10 cellular contexts compared by ENCODE assay signal in the genomic region with DNA sequence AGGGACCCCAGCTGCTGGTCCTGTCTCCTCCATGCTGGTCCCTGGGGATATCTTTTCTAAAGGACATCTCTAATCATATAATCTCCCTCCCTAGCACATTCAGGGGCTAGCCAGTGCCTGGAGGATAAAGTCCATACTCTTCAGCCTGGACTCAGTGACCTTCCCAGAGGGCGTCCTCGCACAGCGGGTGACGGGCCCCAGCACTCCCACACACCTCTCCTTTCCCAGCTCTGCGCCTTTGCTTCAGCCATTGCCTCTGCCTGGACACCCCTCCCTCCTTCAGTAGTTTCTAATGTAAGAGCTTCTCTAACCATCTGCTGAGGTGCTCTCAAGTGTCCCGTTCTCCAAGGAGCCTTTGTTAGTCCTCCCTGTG. TPM values are rescaled to one million over a fixed set of nuclear protein-coding genes. Genes with fewer than 3 reads are reported as not detected.
A peak's percentile ranks its signal among the peaks of the same experiment; 100 is the strongest.
DNase-seq lines count a peak whose midpoint lies in the region; ATAC-seq, FAIRE-seq and TF ChIP-seq lines count a peak whose summit lies in the region.
"Had no signal": no experiment of that assay in that cellular context is flagged by ENCODE, and none has a peak within 500 bp of the region (broad histone marks: within the 10 kb centered on the region; RNA-seq: fewer than 3 reads in every experiment).

No MANE protein-coding gene starts in this region.

- H3K4me1 Mint-ChIP-seq in neural crest cell = peaks cover 19% of the 10 kb centered on the region

- CTCF ChIA-PET in H1 (lab: Charles Lee; ENCODE audit: partially characterized antibody) = interaction anchor here (0.6 to 8.0 kb wide), 13 partner anchors 9 to 184 kb away, joined by 3 to 96 read pairs (median 4); no protein-coding TSS in a partner anchor

- TF ChIP-seq CTCF in MM.1S (IDR thresholded peaks at IDR 0.05; ENCODE audit: low read length) = no peak
- TF ChIP-seq CTCF in H1 (IDR thresholded peaks at IDR 0.05; ENCODE audit: control extremely low read depth in 1 of 3, insufficient read depth in 1 of 3, low read depth in 1 of 3, low read length in 3 of 3) = no peak
- TF ChIP-seq CTCF in neural crest cell (conservative IDR thresholded peaks at IDR 0.05) = no peak

- H3K36me3 ChIP-seq in BLaER1 treated with 17β-estradiol and CSF1 and Interleukin-3, amounts not matched to agents 10 nM and 100 nM = peaks cover 0 to 17% (median 3%) of the 10 kb centered on the region in 11 experiments; a peak in 9 of 22 replicates
- H3K36me3 ChIP-seq in MM.1S (replicated peaks; ENCODE audit: insufficient read depth, low read length) = no peaks in the 10 kb centered on the region
- no peaks in the 10 kb centered on the region for H3K36me3 ChIP-seq in H1 (ENCODE audit: control insufficient read depth in 2 of 4, insufficient read depth in 4 of 4, low read length in 3 of 4)

- no peak overlapping the region for H3K4ac ChIP-seq in H1 (replicated peaks; ENCODE audit: insufficient read length, low read depth, low read length)

- TF ChIP-seq EP300 in H1 (IDR thresholded peaks at IDR 0.05; ENCODE audit: borderline replicate concordance in 1 of 2, low read depth in 2 of 2, low read length in 2 of 2) = no peak

- H3K9me3 Mint-ChIP-seq in neural crest cell = no peaks in the 10 kb centered on the region

- no peak overlapping the region for H3K56ac ChIP-seq in H1 (replicated peaks; ENCODE audit: insufficient read length, low read depth, low read length)

- no peak overlapping the region for H2BK20ac ChIP-seq in H1 (ENCODE audit: low read length)

- no peaks in the 10 kb centered on the region for H3K27me3 ChIP-seq in BLaER1 treated with 17β-estradiol and CSF1 and Interleukin-3, amounts not matched to agents 10 nM and 100 nM
- H3K27me3 ChIP-seq in MM.1S (replicated peaks; ENCODE audit: insufficient read depth, low read length) = no peaks in the 10 kb centered on the region
- no peaks in the 10 kb centered on the region for H3K27me3 ChIP-seq in H1 (replicated peaks in 1 of 4; ENCODE audit: control insufficient read depth in 3 of 4, extremely low read depth in 1 of 4, insufficient read depth in 3 of 4, low read length in 3 of 4)

- H2AFZ ChIP-seq in MM.1S (ENCODE audit: low read length) (no peak overlapping the region), H1 (ENCODE audit: low read length) (no peak overlapping the region)

- WGBS in H1 (ENCODE audit: extremely low coverage in 1 of 2, insufficient coverage in 1 of 2, insufficient read length in 1 of 2, insufficient replicate concordance in 2 of 2, low coverage in 1 of 2, low lambda C conversion rate in 2 of 2, missing lambda C conversion rate in 1 of 2), 2 experiments = 86% methylated on average over 6 of the region's 6 CpGs; no CpG with 5 or more reads in 1 of the 2 experiments

- TF ChIP-seq POLR2A in H1 (IDR thresholded peaks at IDR 0.05; ENCODE audit: control extremely low read depth in 1 of 2, low read depth in 2 of 2, low read length in 2 of 2) = no peak

- H2BK15ac ChIP-seq in H1 (ENCODE audit: low read length) = no peak overlapping the region

- H2BK5ac ChIP-seq in H1 (ENCODE audit: low read depth, low read length) = no peak overlapping the region

- no peaks in the 10 kb centered on the region for H3K36me3 Mint-ChIP-seq in neural crest cell (ENCODE audit: low read depth)

- H3K4me1 ChIP-seq in BLaER1 treated with 17β-estradiol and CSF1 and Interleukin-3, amounts not matched to agents 10 nM and 100 nM = peaks cover 69 to 100% (median 99%) of the 10 kb centered on the region in 10 experiments
- H3K4me1 ChIP-seq in MM.1S (ENCODE audit: low read length) = peaks cover 42% of the 10 kb centered on the region
- peaks cover 1 to 20% (median 11%) of the 10 kb centered on the region in 4 experiments; a peak in 4 of 7 replicates for H3K4me1 ChIP-seq in H1 (replicated peaks in 1 of 4; ENCODE audit: control insufficient read depth in 3 of 4, insufficient read depth in 4 of 4, low read length in 3 of 4)

- H3K27me3 Mint-ChIP-seq in neural crest cell (ENCODE audit: low read depth) = peaks cover 9% of the 10 kb centered on the region

- peaks cover 41% of the 10 kb centered on the region for H3F3A ChIP-seq in MM.1S (ENCODE audit: insufficient read depth, low read length)

- no peak for ATAC-seq in GM21723 (IDR thresholded peaks at IDR 0.05; ENCODE audit: unreplicated experiment)

- H3K4me2 ChIP-seq in BLaER1 treated with 17β-estradiol and CSF1 and Interleukin-3, amounts not matched to agents 10 nM and 100 nM = peak overlapping the region; percentile 81 to 97 (median 90)
- 0 out of 2 replicates have a peak overlapping the region, but pooled peaks have one; percentile 86 for H3K4me2 ChIP-seq in MM.1S (ENCODE audit: low read depth, low read length)
- no peak overlapping the region for H3K4me2 ChIP-seq in H1 (ENCODE audit: insufficient read depth in 1 of 2, low read depth in 2 of 2, low read length in 2 of 2)

- H3K23me2 ChIP-seq in H1 (ENCODE audit: low read depth, low read length) = no peaks in the 10 kb centered on the region

- TF ChIP-seq RAD21 in H1 (IDR thresholded peaks at IDR 0.05 in 1 of 2, conservative IDR thresholded peaks at IDR 0.05 in 1 of 2; ENCODE audit: low read depth in 2 of 2, low read length in 2 of 2) = no peak

- H2BK12ac ChIP-seq in H1 (ENCODE audit: low read depth, low read length) = no peak overlapping the region

- peak overlapping the region; percentile 81 to 98 (median 95); a peak in 21 of 22 replicates for H3K27ac ChIP-seq in BLaER1 treated with 17β-estradiol and CSF1 and Interleukin-3, amounts not matched to agents 10 nM and 100 nM
- H3K27ac ChIP-seq in MM.1S (ENCODE audit: low read length) = peak overlapping the region; percentile 85; the same call in 1 of the 2 replicates
- no peak overlapping the region for H3K27ac ChIP-seq in H1 (ENCODE audit: low read depth, low read length)

- H3K9me3 ChIP-seq in BLaER1 treated with 17β-estradiol and CSF1 and Interleukin-3, amounts not matched to agents 10 nM and 100 nM (replicated peaks in 1 of 11) = no peaks in the 10 kb centered on the region
- no peaks in the 10 kb centered on the region for H3K9me3 ChIP-seq in MM.1S (replicated peaks; ENCODE audit: insufficient read depth, low read length)
- H3K9me3 ChIP-seq in H1 (ENCODE audit: insufficient read depth in 2 of 2, low read depth in 1 of 2, low read length in 1 of 2) = no peaks in the 10 kb centered on the region

- H3K79me1 ChIP-seq in H1 (ENCODE audit: low read depth, low read length) = no peaks in the 10 kb centered on the region

- H3K18ac ChIP-seq in H1 (ENCODE audit: extremely low read depth, low read length) = no peak overlapping the region

- no peak overlapping the region for H2AK5ac ChIP-seq in H1 (ENCODE audit: low read depth, low read length)

- H3K9me2 ChIP-seq in MM.1S (replicated peaks; ENCODE audit: insufficient read depth, low read length) = no peaks in the 10 kb centered on the region

- H3K79me2 ChIP-seq in MM.1S (ENCODE audit: low read length) (no peaks in the 10 kb centered on the region), H1 (ENCODE audit: control insufficient read depth in 1 of 2, insufficient read depth in 2 of 2, low read length in 2 of 2) (no peaks in the 10 kb centered on the region)

- H4K20me1 ChIP-seq in BLaER1 treated with 17β-estradiol and CSF1 and Interleukin-3, amounts not matched to agents 10 nM and 100 nM = no peaks in the 10 kb centered on the region
- no peaks in the 10 kb centered on the region for H4K20me1 ChIP-seq in MM.1S (ENCODE audit: insufficient read depth, low read length)
- H4K20me1 ChIP-seq in H1 (replicated peaks in 1 of 2; ENCODE audit: control insufficient read depth in 1 of 2, insufficient read depth in 2 of 2, low read length in 2 of 2) = no peaks in the 10 kb centered on the region

- no peak overlapping the region for H2BK120ac ChIP-seq in H1 (replicated peaks; ENCODE audit: low read depth, low read length)

- peak overlapping the region; percentile 81; the same call in 1 of the 2 replicates for H4K8ac ChIP-seq in H1 (ENCODE audit: extremely low read depth, insufficient read depth, low read length)

- POLR2A ChIA-PET in H1 (lab: Charles Lee; ENCODE audit: partially characterized antibody) = interaction anchor here (0.6 to 2.5 kb wide), 5 partner anchors 9 to 139 kb away, joined by 3 to 6 read pairs (median 4); partner anchors contain the start of gene TNIP1

- no peak overlapping the region for H4K5ac ChIP-seq in H1 (ENCODE audit: insufficient read length, low read depth, low read length)

- H3K14ac ChIP-seq in H1 (ENCODE audit: insufficient read length) = no peak overlapping the region

- peak overlapping the region; percentile 12 for H3K4me3 Mint-ChIP-seq in neural crest cell

- peak overlapping the region; percentile 55 for H3K27ac Mint-ChIP-seq in neural crest cell (ENCODE audit: unreplicated experiment)

- no peak overlapping the region for H4K91ac ChIP-seq in H1 (replicated peaks; ENCODE audit: insufficient read length, low read length)

- peak overlapping the region in 10 of 11 experiments; percentile 71 to 90 (median 84); a peak in 18 of 22 replicates for H3K9ac ChIP-seq in BLaER1 treated with 17β-estradiol and CSF1 and Interleukin-3, amounts not matched to agents 10 nM and 100 nM
- H3K9ac ChIP-seq in MM.1S (ENCODE audit: low read length) (no peak overlapping the region), H1 (replicated peaks in 1 of 4; ENCODE audit: extremely low read depth in 1 of 4, low read depth in 3 of 4, low read length in 3 of 4) (no peak overlapping the region)

- H3K23ac ChIP-seq in H1 (ENCODE audit: insufficient read length) = no peak overlapping the region

- FAIRE-seq in H1 (lab: Jason Lieb, UNC) = no peak
- FAIRE-seq: bronchial epithelial cell had no signal

- H3K4me3 ChIP-seq in BLaER1 treated with 17β-estradiol and CSF1 and Interleukin-3, amounts not matched to agents 10 nM and 100 nM = peak overlapping the region in 2 of 10 experiments; percentile 3 to 32; a peak in 1 of 20 replicates
- H3K4me3 ChIP-seq in MM.1S (ENCODE audit: low read length) (no peak overlapping the region), H1 (ENCODE audit: extremely low read depth in 1 of 4, insufficient read depth in 2 of 4, low read depth in 3 of 4, low read length in 4 of 4) (no peak overlapping the region)

- no peak for DNase-seq in MM.1S
- DNase-seq in H1 (ENCODE audit: low read depth in 1 of 2, low spot score in 2 of 2) = no peak
- DNase-seq in neural crest cell (ENCODE audit: low read depth, low spot score) = no peak
- no peak for DNase-seq in 8988T
- DNase-seq in NCI-H2029 (lab: John Stamatoyannopoulos, UW) = no peak
- DNase-seq in NCI-H526 treated with DMSO at 0.1 percent for 48 hours (lab: John Stamatoyannopoulos, UW) = no peak
- DNase-seq: NCI-H2107 had no signal

RNA-seq across cellular contexts. Expression of gene TNIP1, which starts 15.2 kb away (rescaled TPM):
- total RNA-seq in H1 (2021; fragmentation: NEBNext Ultra II Directional; extraction: Animal tissue kit (Norgen Biotek cat#: 25700)) = 31.9 and 33.9 TPM in 2 replicates
- 14.2 and 19.2 TPM in 2 replicates for polyA plus RNA-seq in H1 (2011; rRNA removed)
- polyA plus RNA-seq in H1 (2011; cell fraction: cytosol; rRNA removed) = 23.3 TPM
- polyA plus RNA-seq in H1 (2011; cell fraction: nucleus; rRNA removed) = 28.8 TPM
- polyA plus RNA-seq in H1 (2012, experiment 1 of 2) = 23.3 to 34.6 TPM (median 31.3 TPM) in 4 replicates
- polyA plus RNA-seq in H1 (2012, experiment 2 of 2) = 28.0 TPM
- 15.3 TPM for polyA plus RNA-seq in H1 (2013, experiment 1 of 2)
- polyA plus RNA-seq in H1 (2013, experiment 2 of 2) = 15.4 TPM
- polyA minus RNA-seq in H1 (2011; rRNA and poly(A)+ RNA removed) = 18.7 and 25.1 TPM in 2 replicates
- 28.8 TPM for polyA minus RNA-seq in H1 (2011; cell fraction: cytosol; rRNA and poly(A)+ RNA removed)
- 28.5 TPM for polyA minus RNA-seq in H1 (2011; cell fraction: nucleus; rRNA and poly(A)+ RNA removed)
- 34.6 and 37.1 TPM in 2 replicates for total RNA-seq in neural crest cell

Comparison
In these comparisons a context has a peak if more than half of its experiments do, and no peak if none do; other contexts are left out.
1. H3K4me2 ChIP-seq: peak in BLaER1 treated with 17β-estradiol and CSF1 and Interleukin-3, amounts not matched to agents 10 nM and 100 nM (11 of 11) and MM.1S (single experiment); none in H1 (0 of 2).
2. H3K9ac ChIP-seq: peak in BLaER1 treated with 17β-estradiol and CSF1 and Interleukin-3, amounts not matched to agents 10 nM and 100 nM (10 of 11); none in MM.1S (single experiment) and H1 (0 of 4).